In the genomic region with DNA sequence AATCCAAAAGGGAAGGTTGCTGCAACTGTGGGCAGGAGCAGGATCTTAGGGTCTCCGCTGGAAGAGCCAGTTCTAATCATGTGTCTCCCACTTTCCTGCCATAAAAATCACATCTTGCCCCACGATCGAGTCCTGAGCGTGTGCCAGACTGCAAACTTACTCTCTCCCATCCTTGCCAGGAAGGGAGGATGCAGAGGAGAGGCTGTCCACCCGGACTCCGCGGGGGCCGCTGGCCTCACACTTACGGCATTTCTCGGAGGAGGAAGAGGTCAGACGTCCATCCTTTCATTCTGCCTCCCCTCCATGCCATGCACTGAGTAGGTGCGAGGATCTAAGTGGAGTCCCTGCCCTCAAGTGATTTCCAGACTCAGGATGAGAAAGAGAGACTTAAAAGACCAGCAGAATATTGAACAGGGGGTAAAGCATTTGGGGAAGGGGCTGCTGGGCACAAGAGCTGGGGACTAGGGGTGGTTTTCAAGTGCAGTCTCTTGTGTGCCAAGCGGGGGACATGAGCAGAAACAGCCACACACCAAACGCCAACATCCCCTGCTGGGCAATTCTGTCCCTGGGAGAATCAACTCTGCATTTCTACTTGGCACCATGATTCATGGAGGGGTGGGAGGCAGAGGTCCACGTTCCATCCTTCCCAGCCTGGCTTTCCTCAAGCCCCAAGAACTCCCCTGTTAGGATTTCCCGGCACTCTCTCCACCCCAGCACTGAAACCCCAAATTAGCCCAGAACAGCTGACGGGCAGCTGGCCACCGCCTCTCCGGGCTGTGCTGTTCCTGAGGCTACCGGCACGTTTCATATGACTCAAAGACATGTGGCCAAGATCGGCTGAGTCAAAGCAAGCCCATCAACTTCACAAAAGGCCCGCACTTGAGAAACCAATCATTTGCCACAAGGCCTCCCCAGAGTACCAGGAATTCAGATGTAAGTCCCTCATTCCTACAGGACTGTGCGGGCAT, we compare ENCODE assay signal across 17 cellular contexts. TPM values are rescaled to one million over a fixed set of nuclear protein-coding genes. Genes with fewer than 3 reads are reported as not detected.
DNase-seq lines count a peak whose midpoint lies in the region; ATAC-seq and TF ChIP-seq lines count a peak whose summit lies in the region.
"Had no signal": no experiment of that assay in that cellular context is flagged by ENCODE, and none has a peak within 500 bp of the region (broad histone marks: within the 10 kb centered on the region; RNA-seq: fewer than 3 reads in every experiment).

No MANE protein-coding gene starts in this region.

- H3K36me3 Mint-ChIP-seq in activated naive CD4-positive, alpha-beta T cell treated with anti-CD3 and anti-CD28 coated beads for 36 hours (ENCODE audit: low read depth): no peaks in the 10 kb centered on the region

- no peaks in the 10 kb centered on the region for H3K4me1 Mint-ChIP-seq in activated naive CD4-positive, alpha-beta T cell treated with anti-CD3 and anti-CD28 coated beads for 36 hours (ENCODE audit: low read depth)
- H3K4me1 Mint-ChIP-seq: activated naive CD8-positive, alpha-beta T cell treated with anti-CD3 and anti-CD28 coated beads, Interleukin-2, amount 50 U/mL, for 24 hours had no signal

- H3K4me3 Mint-ChIP-seq in activated naive CD4-positive, alpha-beta T cell treated with anti-CD3 and anti-CD28 coated beads for 36 hours: no peak overlapping the region
- H3K4me3 Mint-ChIP-seq: activated naive CD8-positive, alpha-beta T cell treated with anti-CD3 and anti-CD28 coated beads, Interleukin-2, amount 50 U/mL, for 24 hours had no signal

- CTCF ChIA-PET in activated naive CD4-positive, alpha-beta T cell treated with anti-CD3 and anti-CD28 coated beads for 36 hours (lab: Charles Lee): no interaction called here

- no peaks in the 10 kb centered on the region for H3K36me3 ChIP-seq in breast epithelium
- H3K36me3 ChIP-seq: thoracic aorta had no signal

- no peaks in the 10 kb centered on the region for H3K9me3 Mint-ChIP-seq in activated naive CD4-positive, alpha-beta T cell treated with anti-CD3 and anti-CD28 coated beads for 36 hours
- H3K9me3 Mint-ChIP-seq: activated naive CD8-positive, alpha-beta T cell treated with anti-CD3 and anti-CD28 coated beads, Interleukin-2, amount 50 U/mL, for 24 hours had no signal

- H3K4me1 ChIP-seq in breast epithelium: no peaks in the 10 kb centered on the region
- H3K4me1 ChIP-seq: parathyroid adenoma had no signal

- peak; percentile 67 for ATAC-seq in GM19035 (IDR thresholded peaks at IDR 0.05; ENCODE audit: unreplicated experiment)
- ATAC-seq: activated naive CD8-positive, alpha-beta T cell treated with anti-CD3 and anti-CD28 coated beads, Interleukin-2, amount 50 U/mL, for 24 hours had no signal

- no peak for TF ChIP-seq POLR2A in breast epithelium (IDR thresholded peaks at IDR 0.05)

- TF ChIP-seq CTCF in breast epithelium (IDR thresholded peaks at IDR 0.05): no peak

- DNase-seq in HPDE6-E6E7 (ENCODE audit: extremely low spot score): peak; percentile 62
- peak in 1 of 2 donors; percentile 14 for DNase-seq in breast epithelium (ENCODE audit: low spot score in 2 of 2)
- peak; percentile 51 for DNase-seq in non-pigmented ciliary epithelial cell (ENCODE audit: low read depth)
- no peak for DNase-seq in COLO668 (lab: John Stamatoyannopoulos, UW; ENCODE audit: unreplicated experiment)
- no peak for DNase-seq in iPS-NIHi11 (ENCODE audit: low spot score)
- DNase-seq in activated naive CD4-positive, alpha-beta T cell treated with anti-CD3 and anti-CD28 coated beads for 36 hours: no peak
- DNase-seq in stimulated activated CD4-positive, alpha-beta T cell treated with anti-CD3 and anti-CD28 coated beads, Interleukin-4, amount 100 ng/mL, for 1 hour: no peak
- DNase-seq: activated naive CD8-positive, alpha-beta T cell treated with anti-CD3 and anti-CD28 coated beads, Interleukin-2, amount 50 U/mL, for 24 hours; DND-41; kidney glomerular epithelial cell; NCI-H1436 treated with DMSO at 0.1 percent for 48 hours had no signal

- no peaks in the 10 kb centered on the region for H3K27me3 Mint-ChIP-seq in activated naive CD4-positive, alpha-beta T cell treated with anti-CD3 and anti-CD28 coated beads for 36 hours (ENCODE audit: low read depth)
- H3K27me3 Mint-ChIP-seq: activated naive CD8-positive, alpha-beta T cell treated with anti-CD3 and anti-CD28 coated beads, Interleukin-2, amount 50 U/mL, for 24 hours had no signal

- no peak overlapping the region for H3K27ac Mint-ChIP-seq in activated naive CD4-positive, alpha-beta T cell treated with anti-CD3 and anti-CD28 coated beads for 36 hours
- H3K27ac Mint-ChIP-seq: activated naive CD8-positive, alpha-beta T cell treated with anti-CD3 and anti-CD28 coated beads, Interleukin-2, amount 50 U/mL, for 24 hours had no signal

- H3K4me3 ChIP-seq in breast epithelium: peak overlapping the region in 2 of 3 donors; percentile 19 to 25
- H3K4me3 ChIP-seq: thoracic aorta had no signal

- H3K27me3 ChIP-seq in breast epithelium: no peaks in the 10 kb centered on the region

- H3K9me3 ChIP-seq in breast epithelium: no peaks in the 10 kb centered on the region
- H3K9me3 ChIP-seq: thoracic aorta had no signal

- intact Hi-C loops in breast epithelium (cut with DNase I; ENCODE audit: low total_unique reads): no loop called here
- intact Hi-C loops in activated naive CD4-positive, alpha-beta T cell treated with anti-CD3 and anti-CD28 coated beads for 36 hours (cut with micrococcal nuclease): no loop called here

- H3K27ac ChIP-seq in breast epithelium: no peak overlapping the region
- H3K27ac ChIP-seq: HL-60, parathyroid adenoma, thoracic aorta had no signal

RNA-seq across cellular contexts. Expression of gene OXTR, which starts 11.6 kb away (rescaled TPM):
- 100 to 1,000 TPM in 2 of 3 donors, under 1 TPM in 1; 0.32 to 250 (median 105) TPM for total RNA-seq in breast epithelium
- total RNA-seq in activated naive CD4-positive, alpha-beta T cell treated with anti-CD3 and anti-CD28 coated beads for 36 hours: under 1 TPM; 0.57 to 0.74 TPM

RNA-seq across cellular contexts. Expression of gene CAV3, which starts 24.2 kb away (rescaled TPM):
- total RNA-seq in breast epithelium: not detected
- total RNA-seq in activated naive CD4-positive, alpha-beta T cell treated with anti-CD3 and anti-CD28 coated beads for 36 hours: not detected
- total RNA-seq: endothelial cell of umbilical vein; T-helper 1 cell treated with Interleukin-12 subunit alpha and Interleukin-12 subunit beta and Interleukin-4 antibody, amounts not matched to agents 30 ng/mL and 1 ng/mL, for 36 hours; thoracic aorta had no signal

Comparison
In these comparisons a context has a peak if more than half of its experiments do, and no peak if none do; other contexts are left out.
1. DNase-seq: peak in HPDE6-E6E7 (single experiment) and non-pigmented ciliary epithelial cell (single experiment); none in COLO668 (single experiment), iPS-NIHi11 (single experiment), activated naive CD4-positive, alpha-beta T cell treated with anti-CD3 and anti-CD28 coated beads for 36 hours (single experiment) and stimulated activated CD4-positive, alpha-beta T cell treated with anti-CD3 and anti-CD28 coated beads, Interleukin-4, amount 100 ng/mL, for 1 hour (single experiment).